1 cellular context compared by ENCODE assay signal in genomic region chr7:42911482-42912447, GRCh38.
TF ChIP-seq lines count a peak whose summit lies in the region.

TSS of gene C7orf25 (minus strand) at chr7:42912070. CDS start at chr7:42910900, 1,170 bp downstream.

TF ChIP-seq in K562, 482 proteins besides CTCF, POLR2A, EP300 and RAD21 (continued from another document and continues in another):
- TF ChIP-seq KDM2B (CRISPR knock-in tag; IDR thresholded peaks at IDR 0.05) (no peak), ZC3H11A (IDR thresholded peaks at IDR 0.05; ENCODE audit: low read depth, low read length) (no peak), ZBTB17 (CRISPR knock-in tag; IDR thresholded peaks at IDR 0.05) (peak; percentile 55; the same call in 1 of the 2 replicates), SRSF9 (IDR thresholded peaks at IDR 0.05; ENCODE audit: borderline replicate concordance, low read depth, low read length) (no peak), JUND (IDR thresholded peaks at IDR 0.05; ENCODE audit: borderline replicate concordance, low read depth, low read length) (peak; percentile 35; the same call in 1 of the 2 replicates), JUND (tag; IDR thresholded peaks at IDR 0.05; ENCODE audit: borderline replicate concordance, low read depth, low read length) (no peak; the same call in 2 of the 3 replicates), STAT5B (CRISPR knock-in tag; IDR thresholded peaks at IDR 0.05) (no peak), ZNF431 (CRISPR knock-in tag; IDR thresholded peaks at IDR 0.05) (no peak), ESRRB (CRISPR knock-in tag; IDR thresholded peaks at IDR 0.05; ENCODE audit: borderline replicate concordance) (no peak), RBM22 (IDR thresholded peaks at IDR 0.05; ENCODE audit: low read depth, low read length, poor library complexity, severe bottlenecking) (no peak), PTTG1 (tag; IDR thresholded peaks at IDR 0.05; ENCODE audit: low read depth) (no peak), NCOA4 (IDR thresholded peaks at IDR 0.05; ENCODE audit: partially characterized antibody) (no peak), ATF7 (IDR thresholded peaks at IDR 0.05) (peak; percentile 84), ARID3A (IDR thresholded peaks at IDR 0.05; ENCODE audit: borderline replicate concordance, low read depth, low read length) (no peak), CCAR2 (IDR thresholded peaks at IDR 0.05; ENCODE audit: low read depth, low read length) (no peak), ZZZ3 (IDR thresholded peaks at IDR 0.05) (no peak), ZNF197 (CRISPR knock-in tag; IDR thresholded peaks at IDR 0.05; ENCODE audit: low read depth) (no peak), DPF2 (IDR thresholded peaks at IDR 0.05) (no peak; the same call in 1 of the 2 replicates), PRMT5 (CRISPR knock-in tag; IDR thresholded peaks at IDR 0.05) (no peak), ZBTB2 (IDR thresholded peaks at IDR 0.05) (no peak), E2F3 (CRISPR knock-in tag; IDR thresholded peaks at IDR 0.05) (no peak; the same call in 1 of the 2 replicates), HINFP (tag; conservative IDR thresholded peaks at IDR 0.05; ENCODE audit: low read depth) (no peak), ZNF507 (tag; conservative IDR thresholded peaks at IDR 0.05) (no peak), ZKSCAN8 (CRISPR knock-in tag; IDR thresholded peaks at IDR 0.05) (no peak), PHF20 (IDR thresholded peaks at IDR 0.05; ENCODE audit: partially characterized antibody) (peak; percentile 73), GABPA (tag; conservative IDR thresholded peaks at IDR 0.05; ENCODE audit: low read depth) (peak; percentile 92), MGA (IDR thresholded peaks at IDR 0.05) (peak; percentile 95), ADNP (tag; IDR thresholded peaks at IDR 0.05) (no peak), ZNF511 (CRISPR knock-in tag; IDR thresholded peaks at IDR 0.05) (peak; percentile 42; the same call in 1 of the 2 replicates), CCNT2 (IDR thresholded peaks at IDR 0.05; ENCODE audit: borderline replicate concordance, extremely low read depth, insufficient read length, low read depth, low read length) (peak; percentile 92), ETV6 (IDR thresholded peaks at IDR 0.05; ENCODE audit: borderline replicate concordance in 1 of 2, low read depth in 2 of 2, low read length in 1 of 2) (no peak), ETV6 (CRISPR knock-in tag; IDR thresholded peaks at IDR 0.05; ENCODE audit: borderline replicate concordance) (no peak), ATF3 (IDR thresholded peaks at IDR 0.05) (no peak; the same call in 1 of the 2 replicates), ATF3 (CRISPR knock-in tag; conservative IDR thresholded peaks at IDR 0.05) (peak; percentile 69), ELK3 (CRISPR knock-in tag; IDR thresholded peaks at IDR 0.05) (no peak), WHSC1 (IDR thresholded peaks at IDR 0.05; ENCODE audit: low read length) (no peak), MEIS2 (IDR thresholded peaks at IDR 0.05; ENCODE audit: partially characterized antibody) (peak; percentile 15), POLR2B (IDR thresholded peaks at IDR 0.05; ENCODE audit: low read depth, partially characterized antibody) (peak; percentile 48), MCM7 (IDR thresholded peaks at IDR 0.05) (no peak), PHB2 (IDR thresholded peaks at IDR 0.05; ENCODE audit: low read depth) (no peak)
